ENCODE assay signal across 8 cellular contexts in genomic region chr3:44338828-44339127, GRCh38. TPM values are rescaled to one million over a fixed set of nuclear protein-coding genes. Genes with fewer than 3 reads are reported as not detected.
DNase-seq lines count a peak whose midpoint lies in the region; ATAC-seq and TF ChIP-seq lines count a peak whose summit lies in the region.

No MANE protein-coding gene starts in this region.

- BruUV-seq in Caco-2 (replicated peaks; lab: Mats Ljungman, UMichigan), result no TSS peak
- no TSS peak for BruUV-seq in Panc1 (replicated peaks; lab: Mats Ljungman, UMichigan)

- no peak for TF ChIP-seq CTCF in Caco-2 (IDR thresholded peaks at IDR 0.05; ENCODE audit: insufficient read depth in 1 of 2, low read depth in 1 of 2, low read length in 1 of 2, severe bottlenecking in 1 of 2, unreplicated experiment in 1 of 2)
- TF ChIP-seq CTCF in Panc1 (IDR thresholded peaks at IDR 0.05), result no peak
- no peak for TF ChIP-seq CTCF in epithelial cell of esophagus (IDR thresholded peaks at IDR 0.05; ENCODE audit: insufficient read depth, low read depth, low read length, missing control alignments)
- TF ChIP-seq CTCF in ovary (IDR thresholded peaks at IDR 0.05), result no peak

- no peaks in the 10 kb centered on the region for H3K27me3 Mint-ChIP-seq in Caco-2 (ENCODE audit: insufficient read depth, unreplicated experiment)

- no peaks in the 10 kb centered on the region for H3K9me3 Mint-ChIP-seq in Caco-2 (ENCODE audit: unreplicated experiment)

- H3K27ac Mint-ChIP-seq in Caco-2 (ENCODE audit: unreplicated experiment), result peak overlapping the region; percentile 86

- no peak for TF ChIP-seq POLR2A in ovary (IDR thresholded peaks at IDR 0.05)

- H3K36me3 Mint-ChIP-seq in Caco-2 (ENCODE audit: insufficient read depth, unreplicated experiment), result peaks cover 22% of the 10 kb centered on the region

- no peak for TF ChIP-seq EP300 in ovary (IDR thresholded peaks at IDR 0.05)

- peak overlapping the region; percentile 73 for H3K4me3 ChIP-seq in Caco-2 (ENCODE audit: low read depth, low read length)
- H3K4me3 ChIP-seq in Panc1 (ENCODE audit: low read depth in 2 of 2, low read length in 2 of 2), result peak overlapping the region; percentile 63 to 68
- peak overlapping the region; percentile 96 for H3K4me3 ChIP-seq in epithelial cell of esophagus (ENCODE audit: low read length)
- H3K4me3 ChIP-seq in ovary, result peak overlapping the region; percentile 76

- POLR2A ChIA-PET in Caco-2 (lab: Charles Lee), result interaction anchor here (0.9 to 2.7 kb wide), 9 partner anchors 13 to 1534 kb away, joined by 3 to 34 read pairs (median 4); partner anchors contain the start of genes EXOSC7, KIAA1143, KIF15 and ZNF197
- POLR2A ChIA-PET in Panc1 (lab: Charles Lee), result no interaction called here

- H3K27ac ChIP-seq in Panc1 (ENCODE audit: low read length), result peak overlapping the region; percentile 83
- H3K27ac ChIP-seq in ovary, result peak overlapping the region; percentile 73 to 98

- H3K4me3 Mint-ChIP-seq in Caco-2 (ENCODE audit: unreplicated experiment), result peak overlapping the region; percentile 85

- H3K36me3 ChIP-seq in Caco-2 (ENCODE audit: control insufficient read depth, insufficient read depth, low read length) (no peaks in the 10 kb centered on the region), Panc1 (ENCODE audit: control insufficient read depth, insufficient read depth, low read length) (no peaks in the 10 kb centered on the region; the same call in 1 of the 2 replicates), ovary (no peaks in the 10 kb centered on the region)

- WGBS in ovary, 3 donors, result 0 to 1% (median 0%) methylated on average over 15 of the region's 15 CpGs

- no peak for ATAC-seq in Panc1
- ATAC-seq in GM18873 (IDR thresholded peaks at IDR 0.05; ENCODE audit: low FRiP score, unreplicated experiment), result no peak
- no peak for ATAC-seq in GM19452 (IDR thresholded peaks at IDR 0.05; ENCODE audit: unreplicated experiment)
- ATAC-seq in GM19023 (IDR thresholded peaks at IDR 0.05; ENCODE audit: unreplicated experiment), result no peak

- H3K9me3 ChIP-seq in Caco-2 (no peaks in the 10 kb centered on the region), Panc1 (ENCODE audit: control insufficient read depth, insufficient read depth, low read depth, low read length) (no peaks in the 10 kb centered on the region), ovary (no peaks in the 10 kb centered on the region)

- no peak for DNase-seq in Caco-2
- no peak for DNase-seq in Panc1 (ENCODE audit: low read depth, low spot score)
- no peak for DNase-seq in epithelial cell of esophagus (ENCODE audit: low read depth)
- no peak for DNase-seq in ovary
- no peak for DNase-seq in SW480 (ENCODE audit: low spot score)

- H3K4me1 ChIP-seq in Caco-2 (no peaks in the 10 kb centered on the region; the same call in 1 of the 2 replicates), Panc1 (ENCODE audit: control insufficient read depth, insufficient read depth, low read length) (peaks cover 15% of the 10 kb centered on the region), ovary (ENCODE audit: insufficient read depth) (no peaks in the 10 kb centered on the region)

- peaks cover 7% of the 10 kb centered on the region for H3K4me1 Mint-ChIP-seq in Caco-2 (ENCODE audit: low read depth, unreplicated experiment)

- in situ Hi-C loops in Panc1 (cut with HindIII; ENCODE audit: low pct_unique_long_range_greater_than_20kb, low sequenced_read_pairs), result no loop called here

- CTCF ChIA-PET in Caco-2 (lab: Charles Lee), result interaction anchor here (1.0 to 1.1 kb wide), 2 partner anchors 18 to 20 kb away, joined by 3 to 4 read pairs; no protein-coding TSS in a partner anchor
- CTCF ChIA-PET in Panc1 (lab: Charles Lee), result no interaction called here

- intact Hi-C loops in Caco-2 (cut with micrococcal nuclease; ENCODE audit: unreplicated experiment) (loop anchor here (1.0 to 10.0 kb wide), 4 partner anchors 8 to 66 kb away; no protein-coding TSS in a partner anchor), Panc1 (cut with micrococcal nuclease; ENCODE audit: unreplicated experiment) (no loop called here), ovary (cut with DNase I) (loop anchor here in 2 of 4 donors (10.0 kb wide), 2 partner anchors 56 to 286 kb away; partner anchors contain the start of gene ZNF197 (in 1 of the 2))

- H3K27me3 ChIP-seq in Caco-2 (replicated peaks; ENCODE audit: control insufficient read depth, insufficient read depth, low read length), result no peaks in the 10 kb centered on the region
- no peaks in the 10 kb centered on the region for H3K27me3 ChIP-seq in Panc1 (ENCODE audit: control insufficient read depth, insufficient read depth, low read length)
- no peaks in the 10 kb centered on the region for H3K27me3 ChIP-seq in ovary

RNA-seq across cellular contexts. Expression of gene TCAIM, which starts 0.2 kb away (rescaled TPM):
- total RNA-seq in Caco-2 (2022) (14.7 and 15.0 TPM in 2 replicates), Panc1 (2021; ENCODE audit: unreplicated experiment) (19.5 TPM), ovary (10 to 100 TPM; 18.7 to 24.0 (median 22.0) TPM)
- 9.9 TPM for polyA plus RNA-seq in Panc1 (2012; ENCODE audit: insufficient read length)
- 10 to 100 TPM; 11.1 to 18.8 TPM for polyA plus RNA-seq in ovary
